1 cellular context compared by ENCODE assay signal in the genomic region with DNA sequence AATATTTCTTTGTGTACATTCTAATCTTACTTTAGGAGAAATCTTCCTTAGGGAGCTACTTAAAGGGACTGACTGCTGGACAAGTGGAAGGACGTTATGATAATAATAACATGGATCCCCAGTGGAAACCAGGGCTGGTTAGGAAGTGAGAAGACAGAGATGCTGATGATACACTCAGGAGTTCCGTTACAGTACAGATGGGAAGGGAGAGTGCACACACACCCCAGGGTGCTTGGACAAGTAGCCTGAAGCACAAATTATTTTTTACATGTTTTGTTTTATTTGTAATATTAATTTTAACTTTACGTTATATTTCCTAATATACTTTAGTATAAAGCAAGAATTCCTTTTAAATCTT.
TF ChIP-seq lines count a peak whose summit lies in the region.

No MANE protein-coding gene starts in this region.

TF ChIP-seq in H1, 55 proteins besides CTCF, POLR2A, EP300 and RAD21 (continued from another document):
- TF ChIP-seq, protein P1, sequence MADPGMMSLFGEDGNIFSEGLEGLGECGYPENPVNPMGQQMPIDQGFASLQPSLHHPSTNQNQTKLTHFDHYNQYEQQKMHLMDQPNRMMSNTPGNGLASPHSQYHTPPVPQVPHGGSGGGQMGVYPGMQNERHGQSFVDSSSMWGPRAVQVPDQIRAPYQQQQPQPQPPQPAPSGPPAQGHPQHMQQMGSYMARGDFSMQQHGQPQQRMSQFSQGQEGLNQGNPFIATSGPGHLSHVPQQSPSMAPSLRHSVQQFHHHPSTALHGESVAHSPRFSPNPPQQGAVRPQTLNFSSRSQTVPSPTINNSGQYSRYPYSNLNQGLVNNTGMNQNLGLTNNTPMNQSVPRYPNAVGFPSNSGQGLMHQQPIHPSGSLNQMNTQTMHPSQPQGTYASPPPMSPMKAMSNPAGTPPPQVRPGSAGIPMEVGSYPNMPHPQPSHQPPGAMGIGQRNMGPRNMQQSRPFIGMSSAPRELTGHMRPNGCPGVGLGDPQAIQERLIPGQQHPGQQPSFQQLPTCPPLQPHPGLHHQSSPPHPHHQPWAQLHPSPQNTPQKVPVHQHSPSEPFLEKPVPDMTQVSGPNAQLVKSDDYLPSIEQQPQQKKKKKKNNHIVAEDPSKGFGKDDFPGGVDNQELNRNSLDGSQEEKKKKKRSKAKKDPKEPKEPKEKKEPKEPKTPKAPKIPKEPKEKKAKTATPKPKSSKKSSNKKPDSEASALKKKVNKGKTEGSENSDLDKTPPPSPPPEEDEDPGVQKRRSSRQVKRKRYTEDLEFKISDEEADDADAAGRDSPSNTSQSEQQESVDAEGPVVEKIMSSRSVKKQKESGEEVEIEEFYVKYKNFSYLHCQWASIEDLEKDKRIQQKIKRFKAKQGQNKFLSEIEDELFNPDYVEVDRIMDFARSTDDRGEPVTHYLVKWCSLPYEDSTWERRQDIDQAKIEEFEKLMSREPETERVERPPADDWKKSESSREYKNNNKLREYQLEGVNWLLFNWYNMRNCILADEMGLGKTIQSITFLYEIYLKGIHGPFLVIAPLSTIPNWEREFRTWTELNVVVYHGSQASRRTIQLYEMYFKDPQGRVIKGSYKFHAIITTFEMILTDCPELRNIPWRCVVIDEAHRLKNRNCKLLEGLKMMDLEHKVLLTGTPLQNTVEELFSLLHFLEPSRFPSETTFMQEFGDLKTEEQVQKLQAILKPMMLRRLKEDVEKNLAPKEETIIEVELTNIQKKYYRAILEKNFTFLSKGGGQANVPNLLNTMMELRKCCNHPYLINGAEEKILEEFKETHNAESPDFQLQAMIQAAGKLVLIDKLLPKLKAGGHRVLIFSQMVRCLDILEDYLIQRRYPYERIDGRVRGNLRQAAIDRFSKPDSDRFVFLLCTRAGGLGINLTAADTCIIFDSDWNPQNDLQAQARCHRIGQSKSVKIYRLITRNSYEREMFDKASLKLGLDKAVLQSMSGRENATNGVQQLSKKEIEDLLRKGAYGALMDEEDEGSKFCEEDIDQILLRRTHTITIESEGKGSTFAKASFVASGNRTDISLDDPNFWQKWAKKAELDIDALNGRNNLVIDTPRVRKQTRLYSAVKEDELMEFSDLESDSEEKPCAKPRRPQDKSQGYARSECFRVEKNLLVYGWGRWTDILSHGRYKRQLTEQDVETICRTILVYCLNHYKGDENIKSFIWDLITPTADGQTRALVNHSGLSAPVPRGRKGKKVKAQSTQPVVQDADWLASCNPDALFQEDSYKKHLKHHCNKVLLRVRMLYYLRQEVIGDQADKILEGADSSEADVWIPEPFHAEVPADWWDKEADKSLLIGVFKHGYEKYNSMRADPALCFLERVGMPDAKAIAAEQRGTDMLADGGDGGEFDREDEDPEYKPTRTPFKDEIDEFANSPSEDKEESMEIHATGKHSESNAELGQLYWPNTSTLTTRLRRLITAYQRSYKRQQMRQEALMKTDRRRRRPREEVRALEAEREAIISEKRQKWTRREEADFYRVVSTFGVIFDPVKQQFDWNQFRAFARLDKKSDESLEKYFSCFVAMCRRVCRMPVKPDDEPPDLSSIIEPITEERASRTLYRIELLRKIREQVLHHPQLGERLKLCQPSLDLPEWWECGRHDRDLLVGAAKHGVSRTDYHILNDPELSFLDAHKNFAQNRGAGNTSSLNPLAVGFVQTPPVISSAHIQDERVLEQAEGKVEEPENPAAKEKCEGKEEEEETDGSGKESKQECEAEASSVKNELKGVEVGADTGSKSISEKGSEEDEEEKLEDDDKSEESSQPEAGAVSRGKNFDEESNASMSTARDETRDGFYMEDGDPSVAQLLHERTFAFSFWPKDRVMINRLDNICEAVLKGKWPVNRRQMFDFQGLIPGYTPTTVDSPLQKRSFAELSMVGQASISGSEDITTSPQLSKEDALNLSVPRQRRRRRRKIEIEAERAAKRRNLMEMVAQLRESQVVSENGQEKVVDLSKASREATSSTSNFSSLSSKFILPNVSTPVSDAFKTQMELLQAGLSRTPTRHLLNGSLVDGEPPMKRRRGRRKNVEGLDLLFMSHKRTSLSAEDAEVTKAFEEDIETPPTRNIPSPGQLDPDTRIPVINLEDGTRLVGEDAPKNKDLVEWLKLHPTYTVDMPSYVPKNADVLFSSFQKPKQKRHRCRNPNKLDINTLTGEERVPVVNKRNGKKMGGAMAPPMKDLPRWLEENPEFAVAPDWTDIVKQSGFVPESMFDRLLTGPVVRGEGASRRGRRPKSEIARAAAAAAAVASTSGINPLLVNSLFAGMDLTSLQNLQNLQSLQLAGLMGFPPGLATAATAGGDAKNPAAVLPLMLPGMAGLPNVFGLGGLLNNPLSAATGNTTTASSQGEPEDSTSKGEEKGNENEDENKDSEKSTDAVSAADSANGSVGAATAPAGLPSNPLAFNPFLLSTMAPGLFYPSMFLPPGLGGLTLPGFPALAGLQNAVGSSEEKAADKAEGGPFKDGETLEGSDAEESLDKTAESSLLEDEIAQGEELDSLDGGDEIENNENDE (IDR thresholded peaks at IDR 0.05; ENCODE audit: insufficient replicate concordance, low read length) = no peak
- TF ChIP-seq SP4 (IDR thresholded peaks at IDR 0.05; ENCODE audit: low read length) (no peak), SIX5 (IDR thresholded peaks at IDR 0.05; ENCODE audit: low read depth, low read length) (no peak), TAF1 (IDR thresholded peaks at IDR 0.05; ENCODE audit: low read depth, low read length) (no peak), BACH1 (IDR thresholded peaks at IDR 0.05; ENCODE audit: low read length) (no peak), KDM4A (IDR thresholded peaks at IDR 0.05; ENCODE audit: low read depth, low read length, severe bottlenecking) (no peak), SAP30 (IDR thresholded peaks at IDR 0.05; ENCODE audit: insufficient read depth, insufficient replicate concordance, low read length) (no peak), RNF2 (IDR thresholded peaks at IDR 0.05; ENCODE audit: borderline replicate concordance, low read depth, low read length, missing control alignments, poor library complexity, severe bottlenecking) (no peak), EGR1 (IDR thresholded peaks at IDR 0.05; ENCODE audit: borderline replicate concordance, low read depth, low read length) (no peak), TEAD4 (IDR thresholded peaks at IDR 0.05; ENCODE audit: low read depth, low read length) (no peak), SRF (IDR thresholded peaks at IDR 0.05; ENCODE audit: low read depth, low read length) (no peak), BRCA1 (IDR thresholded peaks at IDR 0.05; ENCODE audit: low read depth, low read length) (no peak), POLR2AphosphoS5 (IDR thresholded peaks at IDR 0.05; ENCODE audit: low read depth, low read length) (no peak), JUND (IDR thresholded peaks at IDR 0.05; ENCODE audit: low read length) (no peak), CHD1 (IDR thresholded peaks at IDR 0.05; ENCODE audit: low read depth, low read length) (no peak)
